Comparison of ENCODE assay signal across 1 cellular context in genomic region chr7:142768885-142769284, GRCh38. TPM values are rescaled to one million over a fixed set of nuclear protein-coding genes. Genes with fewer than 3 reads are reported as not detected.
"Had no signal": no experiment of that assay in that cellular context is flagged by ENCODE, and none has a peak within 500 bp of the region (broad histone marks: within the 10 kb centered on the region; RNA-seq: fewer than 3 reads in every experiment).

No MANE protein-coding gene starts in this region.

RNA-seq across cellular contexts. Expression of gene PRSS2, which starts 1.9 kb away (rescaled TPM):
- total RNA-seq: G401 had no signal

RNA-seq across cellular contexts. Expression of gene PRSS1, which starts 19.6 kb away (rescaled TPM):
- total RNA-seq: G401 had no signal
